14 cellular contexts compared by ENCODE assay signal in genomic region chr4:143215873-143216272, GRCh38.
"Had no signal": no experiment of that assay in that cellular context is flagged by ENCODE, and none has a peak within 500 bp of the region (broad histone marks: within the 10 kb centered on the region; RNA-seq: fewer than 3 reads in every experiment).

No MANE protein-coding gene starts in this region.

- H3K27me3 Mint-ChIP-seq: activated T-helper 17 cell treated with anti-CD3 and anti-CD28 coated beads, Interleukin-2, amount 50 U/mL, for 72 hours; effector memory CD8-positive, alpha-beta T cell; natural killer cell treated with Interleukin-12 subunit alpha and Interleukin-12 subunit beta and Interleukin-15 and Interleukin-18, amount 100 ng/mL, for 72 hours; stimulated activated naive CD8-positive, alpha-beta T cell treated with anti-CD3 and anti-CD28 coated beads, Interleukin-15, Interleukin-2, amounts not matched to agents 100 ng/mL and 50 ng/mL, for 24 hours; T-cell had no signal

- H3K4me3 ChIP-seq: cardiac muscle cell, coronary artery had no signal

- H3K4me1 Mint-ChIP-seq: activated T-helper 17 cell treated with anti-CD3 and anti-CD28 coated beads, Interleukin-2, amount 50 U/mL, for 72 hours had no signal

- H3K27ac Mint-ChIP-seq: activated T-helper 17 cell treated with anti-CD3 and anti-CD28 coated beads, Interleukin-2, amount 50 U/mL, for 72 hours; stimulated activated naive CD8-positive, alpha-beta T cell treated with anti-CD3 and anti-CD28 coated beads, Interleukin-15, Interleukin-2, amounts not matched to agents 100 ng/mL and 50 ng/mL, for 24 hours; T-cell had no signal

- ATAC-seq: activated T-helper 17 cell treated with anti-CD3 and anti-CD28 coated beads, Interleukin-2, amount 50 U/mL, for 72 hours; effector memory CD8-positive, alpha-beta T cell; natural killer cell treated with Interleukin-12 subunit alpha and Interleukin-12 subunit beta and Interleukin-15 and Interleukin-18, amount 100 ng/mL, for 72 hours; T-cell had no signal

- H3K27me3 ChIP-seq: cardiac muscle cell had no signal

- DNase-seq: activated CD4-positive, alpha-beta T cell treated with anti-CD3 and anti-CD28 coated beads, Interleukin-2, amount 50 U/mL, for 48 hours; activated naive CD4-positive, alpha-beta T cell treated with Interleukin-2 at 50 U/mL for 16 hours; effector memory CD8-positive, alpha-beta T cell; hypothalamus; mesendoderm; right cardiac atrium; T-cell; WERI-Rb-1 had no signal

- H3K9me3 Mint-ChIP-seq: activated T-helper 17 cell treated with anti-CD3 and anti-CD28 coated beads, Interleukin-2, amount 50 U/mL, for 72 hours; effector memory CD8-positive, alpha-beta T cell; natural killer cell treated with Interleukin-12 subunit alpha and Interleukin-12 subunit beta and Interleukin-15 and Interleukin-18, amount 100 ng/mL, for 72 hours; stimulated activated naive CD8-positive, alpha-beta T cell treated with anti-CD3 and anti-CD28 coated beads, Interleukin-15, Interleukin-2, amounts not matched to agents 100 ng/mL and 50 ng/mL, for 24 hours; T-cell had no signal

- H3K27ac ChIP-seq: cardiac muscle cell, coronary artery, epithelial cell of prostate, WERI-Rb-1 had no signal

- H3K4me3 Mint-ChIP-seq: activated T-helper 17 cell treated with anti-CD3 and anti-CD28 coated beads, Interleukin-2, amount 50 U/mL, for 72 hours; effector memory CD8-positive, alpha-beta T cell; natural killer cell treated with Interleukin-12 subunit alpha and Interleukin-12 subunit beta and Interleukin-15 and Interleukin-18, amount 100 ng/mL, for 72 hours; stimulated activated naive CD8-positive, alpha-beta T cell treated with anti-CD3 and anti-CD28 coated beads, Interleukin-15, Interleukin-2, amounts not matched to agents 100 ng/mL and 50 ng/mL, for 24 hours; T-cell had no signal
